11 cellular contexts compared by ENCODE assay signal in the genomic region with DNA sequence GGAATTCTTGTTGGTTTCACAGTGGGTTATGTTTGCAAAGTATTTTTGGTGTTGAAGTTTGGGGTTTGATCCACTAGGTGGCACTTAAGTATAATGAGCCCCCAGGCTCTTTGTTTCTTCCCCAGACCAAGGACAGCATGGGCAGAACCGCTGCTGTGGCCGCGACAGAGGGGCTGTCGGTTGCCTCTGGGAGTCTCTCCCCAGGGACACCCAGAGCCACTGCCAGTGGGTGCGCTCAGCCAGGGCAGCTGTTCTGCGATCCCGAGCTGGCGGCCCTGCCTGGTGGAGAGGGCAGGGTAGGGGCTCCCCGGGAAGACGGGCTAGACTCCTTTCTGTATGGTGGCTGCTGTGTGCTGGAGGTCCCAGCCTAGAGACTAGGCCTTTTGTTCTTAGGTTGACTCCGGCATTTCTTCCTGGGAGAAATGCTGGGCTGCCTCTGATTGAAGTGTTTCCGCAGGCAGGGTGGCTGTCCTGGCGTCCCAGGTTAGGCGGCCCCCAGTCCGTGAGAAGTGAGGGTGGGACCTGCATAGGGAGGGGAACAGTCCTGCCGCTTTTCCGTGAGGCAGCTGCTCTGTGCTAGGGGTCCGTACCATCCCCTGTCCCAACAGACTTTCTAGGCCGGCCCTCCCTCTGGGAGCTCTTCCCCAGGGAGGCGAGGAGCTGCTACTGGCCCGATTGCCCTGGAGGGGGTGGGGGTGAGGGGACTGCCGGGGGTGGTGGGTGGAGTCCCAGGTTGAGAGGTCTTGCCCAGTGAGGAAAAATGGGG.
DNase-seq lines count a peak whose midpoint lies in the region; ATAC-seq, FAIRE-seq and TF ChIP-seq lines count a peak whose summit lies in the region.
"Had no signal": no experiment of that assay in that cellular context is flagged by ENCODE, and none has a peak within 500 bp of the region (broad histone marks: within the 10 kb centered on the region; RNA-seq: fewer than 3 reads in every experiment).

No MANE protein-coding gene starts in this region.

- ATAC-seq in HG02885 (IDR thresholded peaks at IDR 0.05; ENCODE audit: poor library complexity, unreplicated experiment) (peak; percentile 41), HepG2 (peak; percentile 41)
- ATAC-seq: activated T-cell treated with anti-CD3 and anti-CD28 coated beads, Interleukin-2, amount 50 U/mL, for 72 hours; left ventricle myocardium superior had no signal

- no peak overlapping the region for H3K27ac ChIP-seq in SU-DHL-6 (ENCODE audit: low read depth, low read length)
- H3K27ac ChIP-seq in HepG2 (ENCODE audit: extremely low read length, insufficient read depth, low read length): no peak overlapping the region

- H3K79me2 ChIP-seq in SU-DHL-6 (ENCODE audit: insufficient read depth, low read length) (no peaks in the 10 kb centered on the region), HepG2 (ENCODE audit: insufficient read depth, low read length) (no peaks in the 10 kb centered on the region)

- H3K36me3 ChIP-seq in SU-DHL-6 (ENCODE audit: low read length): no peaks in the 10 kb centered on the region
- no peaks in the 10 kb centered on the region for H3K36me3 ChIP-seq in HepG2 (replicated peaks in 1 of 2; ENCODE audit: control insufficient read depth in 1 of 2, insufficient read depth in 2 of 2, low read length in 2 of 2)

- 69% methylated on average over 11 of the region's 22 CpGs for WGBS in HepG2 (ENCODE audit: low lambda C conversion rate)

- H3K27ac Mint-ChIP-seq in T-helper 2 cell treated with Interferon-gamma antibody and Interleukin-4, amounts not matched to agents 5 μg/mL and 100 μg/mL, for 36 hours: no peak overlapping the region
- H3K27ac Mint-ChIP-seq: activated T-cell treated with anti-CD3 and anti-CD28 coated beads, Interleukin-2, amount 50 U/mL, for 72 hours had no signal

- FAIRE-seq in HepG2 (lab: Jason Lieb, UNC): no peak

- TF ChIP-seq EP300 in HepG2 (IDR thresholded peaks at IDR 0.05; ENCODE audit: low read depth in 2 of 2, low read length in 2 of 2) (no peak), HepG2 (CRISPR knock-in tag; IDR thresholded peaks at IDR 0.05; ENCODE audit: borderline replicate concordance) (no peak)

- peaks cover 12% of the 10 kb centered on the region for H3K9me3 Mint-ChIP-seq in T-helper 2 cell treated with Interferon-gamma antibody and Interleukin-4, amounts not matched to agents 5 μg/mL and 100 μg/mL, for 36 hours

- no peaks in the 10 kb centered on the region for H4K20me1 ChIP-seq in SU-DHL-6 (ENCODE audit: low read depth, low read length)
- H4K20me1 ChIP-seq in HepG2 (ENCODE audit: insufficient read depth, low read length): no peaks in the 10 kb centered on the region

- CTCF ChIA-PET in HepG2 (lab: Yijun Ruan, JAX; ENCODE audit: low intra/inter-chr PET ratio, low total read pairs): no interaction called here

- H3K4me2 ChIP-seq in SU-DHL-6 (ENCODE audit: low read depth, low read length, poor library complexity, severe bottlenecking) (no peak overlapping the region), HepG2 (ENCODE audit: low read depth, low read length) (no peak overlapping the region)

- BruUV-seq in HepG2 (replicated peaks; lab: Mats Ljungman, UMichigan): no TSS peak

- in situ Hi-C loops in HepG2 (cut with HindIII; ENCODE audit: extremely low pct_ligation_motif_present, low pct_unique_long_range_greater_than_20kb): no loop called here

- TF ChIP-seq CTCF in SU-DHL-6 (IDR thresholded peaks at IDR 0.05; ENCODE audit: insufficient read depth, low read length, poor library complexity, severe bottlenecking): peak; percentile 46
- TF ChIP-seq CTCF in HepG2 (CRISPR knock-in tag; IDR thresholded peaks at IDR 0.05): peak; percentile 41

- no peaks in the 10 kb centered on the region for H3K9me3 ChIP-seq in SU-DHL-6 (ENCODE audit: insufficient read depth, low read length)
- peaks cover 19% of the 10 kb centered on the region for H3K9me3 ChIP-seq in HepG2 (ENCODE audit: low read length)

- TF ChIP-seq POLR2A in HepG2 (IDR thresholded peaks at IDR 0.05; ENCODE audit: insufficient read depth in 1 of 2, low read depth in 2 of 2, low read length in 2 of 2): no peak

- no peaks in the 10 kb centered on the region for H3K36me3 Mint-ChIP-seq in T-helper 2 cell treated with Interferon-gamma antibody and Interleukin-4, amounts not matched to agents 5 μg/mL and 100 μg/mL, for 36 hours (ENCODE audit: low read depth)

- DNase-seq in ELF-1 (ENCODE audit: low read depth, low spot score) (peak; percentile 80), HepG2 (ENCODE audit: low spot score) (no peak), DMS79 (lab: John Stamatoyannopoulos, UW) (no peak), NCI-H1105 (lab: John Stamatoyannopoulos, UW) (no peak), COLO829 (ENCODE audit: low spot score) (no peak)
- DNase-seq in T-helper 2 cell treated with Interferon-gamma antibody and Interleukin-4, amounts not matched to agents 5 μg/mL and 100 μg/mL, for 36 hours (ENCODE audit: low spot score): no peak
- DNase-seq: activated T-cell treated with anti-CD3 and anti-CD28 coated beads, Interleukin-2, amount 50 U/mL, for 72 hours; left ventricle myocardium superior; MV-4-11 had no signal

- H3F3A ChIP-seq in SU-DHL-6 (ENCODE audit: insufficient read depth): no peaks in the 10 kb centered on the region

- H3K4me1 ChIP-seq in HepG2 (ENCODE audit: insufficient read depth, low read length): no peaks in the 10 kb centered on the region

- POLR2A ChIA-PET in HepG2 (lab: Yijun Ruan, JAX): no interaction called here

- H3K27me3 ChIP-seq in SU-DHL-6 (ENCODE audit: low read length) (no peaks in the 10 kb centered on the region), HepG2 (ENCODE audit: control insufficient read depth in 1 of 2, insufficient read depth in 2 of 2, low read length in 2 of 2) (no peaks in the 10 kb centered on the region)

- H3K9ac ChIP-seq in SU-DHL-6 (ENCODE audit: low read length): no peak overlapping the region
- H3K9ac ChIP-seq in HepG2 (ENCODE audit: insufficient read depth, low read depth, low read length): no peak overlapping the region

- H3K27me3 Mint-ChIP-seq in T-helper 2 cell treated with Interferon-gamma antibody and Interleukin-4, amounts not matched to agents 5 μg/mL and 100 μg/mL, for 36 hours (ENCODE audit: low read depth): peaks cover 21% of the 10 kb centered on the region

- H3K4me3 ChIP-seq in SU-DHL-6 (ENCODE audit: insufficient read depth, low read length, poor library complexity, severe bottlenecking): no peak overlapping the region
- H3K4me3 ChIP-seq in HepG2 (replicated peaks in 1 of 3; ENCODE audit: insufficient read depth in 1 of 3, low read depth in 2 of 3, low read length in 3 of 3): no peak overlapping the region

- intact Hi-C loops in HepG2 (cut with micrococcal nuclease; ENCODE audit: unreplicated experiment): loop anchor here (10.0 kb wide), 1 partner anchor 610 kb away; no protein-coding TSS in a partner anchor

- no peak for TF ChIP-seq RAD21 in HepG2 (CRISPR knock-in tag; IDR thresholded peaks at IDR 0.05)

- H3K9me2 ChIP-seq in SU-DHL-6 (replicated peaks; ENCODE audit: insufficient read depth, low read length): no peaks in the 10 kb centered on the region

- no peak overlapping the region for H3K4me3 Mint-ChIP-seq in T-helper 2 cell treated with Interferon-gamma antibody and Interleukin-4, amounts not matched to agents 5 μg/mL and 100 μg/mL, for 36 hours
- H3K4me3 Mint-ChIP-seq: activated T-cell treated with anti-CD3 and anti-CD28 coated beads, Interleukin-2, amount 50 U/mL, for 72 hours had no signal

- peaks cover 5% of the 10 kb centered on the region for H3K4me1 Mint-ChIP-seq in T-helper 2 cell treated with Interferon-gamma antibody and Interleukin-4, amounts not matched to agents 5 μg/mL and 100 μg/mL, for 36 hours (ENCODE audit: low read depth)

- H2AFZ ChIP-seq in SU-DHL-6 (ENCODE audit: low read depth, low read length, severe bottlenecking): no peak overlapping the region
- H2AFZ ChIP-seq in HepG2 (ENCODE audit: low read length): no peak overlapping the region

TF ChIP-seq in HepG2, 621 proteins besides CTCF, POLR2A, EP300 and RAD21:
- no peak for TF ChIP-seq ZNF841 (CRISPR knock-in tag; IDR thresholded peaks at IDR 0.05; ENCODE audit: borderline replicate concordance)
- TF ChIP-seq ZFX (CRISPR knock-in tag; IDR thresholded peaks at IDR 0.05; ENCODE audit: low read depth): no peak
- TF ChIP-seq ZNF747 (CRISPR knock-in tag; IDR thresholded peaks at IDR 0.05; ENCODE audit: borderline replicate concordance): no peak
- TF ChIP-seq STAG1 (CRISPR knock-in tag; IDR thresholded peaks at IDR 0.05): peak; percentile 47
